9 cellular contexts compared by ENCODE assay signal in the genomic region with DNA sequence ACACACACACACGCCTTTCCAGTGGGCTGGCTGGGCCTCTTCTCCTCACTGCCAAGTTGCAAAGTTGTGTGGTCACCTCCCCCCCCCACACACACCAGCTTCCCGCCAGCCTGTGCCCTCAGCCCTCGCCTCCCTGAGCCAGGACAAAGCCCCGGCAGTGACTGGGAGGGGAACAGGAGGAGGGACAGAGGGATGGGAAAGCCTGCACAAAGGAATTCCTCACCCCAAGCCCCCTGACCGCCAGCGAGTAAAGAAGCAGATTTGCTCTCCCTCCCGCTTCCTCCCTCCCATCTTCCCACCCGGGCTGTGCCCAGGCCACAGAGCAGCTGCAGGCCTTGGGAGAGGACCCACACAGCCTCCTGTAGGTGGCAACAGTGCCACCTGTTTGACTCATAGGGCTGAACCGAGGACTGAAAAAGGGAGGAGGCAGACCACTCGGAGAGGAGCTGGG. TPM values are rescaled to one million over a fixed set of nuclear protein-coding genes. Genes with fewer than 3 reads are reported as not detected.
A peak's percentile ranks its signal among the peaks of the same experiment; 100 is the strongest.
DNase-seq lines count a peak whose midpoint lies in the region; ATAC-seq and TF ChIP-seq lines count a peak whose summit lies in the region.
"Had no signal": no experiment of that assay in that cellular context is flagged by ENCODE, and none has a peak within 500 bp of the region (broad histone marks: within the 10 kb centered on the region; RNA-seq: fewer than 3 reads in every experiment).

A gene with protein sequence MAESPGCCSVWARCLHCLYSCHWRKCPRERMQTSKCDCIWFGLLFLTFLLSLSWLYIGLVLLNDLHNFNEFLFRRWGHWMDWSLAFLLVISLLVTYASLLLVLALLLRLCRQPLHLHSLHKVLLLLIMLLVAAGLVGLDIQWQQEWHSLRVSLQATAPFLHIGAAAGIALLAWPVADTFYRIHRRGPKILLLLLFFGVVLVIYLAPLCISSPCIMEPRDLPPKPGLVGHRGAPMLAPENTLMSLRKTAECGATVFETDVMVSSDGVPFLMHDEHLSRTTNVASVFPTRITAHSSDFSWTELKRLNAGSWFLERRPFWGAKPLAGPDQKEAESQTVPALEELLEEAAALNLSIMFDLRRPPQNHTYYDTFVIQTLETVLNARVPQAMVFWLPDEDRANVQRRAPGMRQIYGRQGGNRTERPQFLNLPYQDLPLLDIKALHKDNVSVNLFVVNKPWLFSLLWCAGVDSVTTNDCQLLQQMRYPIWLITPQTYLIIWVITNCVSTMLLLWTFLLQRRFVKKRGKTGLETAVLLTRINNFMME (plus strand): TSS at position 429 of the 451 bp plus-strand sequence. CDS start 1,671 bp downstream, outside the sequence.

- TF ChIP-seq POLR2A in uterus (IDR thresholded peaks at IDR 0.05): no peak

- H3K36me3 ChIP-seq in H7 (replicated peaks; ENCODE audit: control insufficient read depth, insufficient read depth, low read length) (peaks cover 3% of the 10 kb centered on the region), endodermal cell (ENCODE audit: control insufficient read depth, insufficient read depth, low read length) (peaks cover 11% of the 10 kb centered on the region), uterus (no peaks in the 10 kb centered on the region)

- H3K27ac ChIP-seq in endodermal cell (ENCODE audit: low read depth, low read length): peak within 1 kb of the TSS; percentile 78
- no peak within 1 kb of the TSS for H3K27ac ChIP-seq in uterus

- WGBS in endodermal cell (ENCODE audit: insufficient coverage in 1 of 2, insufficient read length in 1 of 2), 2 experiments: 10% methylated on average over 8 of the region's 10 CpGs; no CpG with 5 or more reads in 1 of the 2 experiments

- peaks cover 9% of the 10 kb centered on the region for H3K4me1 Mint-ChIP-seq in endodermal cell
- no peaks in the 10 kb centered on the region for H3K4me1 Mint-ChIP-seq in osteocyte (ENCODE audit: unreplicated experiment)

- H3K4me1 ChIP-seq in endodermal cell (ENCODE audit: control insufficient read depth, insufficient read depth, low read length): peaks cover 2% of the 10 kb centered on the region
- H3K4me1 ChIP-seq in uterus: no peaks in the 10 kb centered on the region

- peak within 1 kb of the TSS; percentile 15 for H3K27ac Mint-ChIP-seq in endodermal cell
- no peak within 1 kb of the TSS for H3K27ac Mint-ChIP-seq in osteocyte (ENCODE audit: unreplicated experiment)
- H3K27ac Mint-ChIP-seq: activated naive CD8-positive, alpha-beta T cell had no signal

- DNase-seq in H7 (peak; percentile 73), NCI-H460 (ENCODE audit: extremely low read depth, low read depth) (peak; percentile 34), endodermal cell (peak; percentile 90), osteocyte (ENCODE audit: extremely low spot score, unreplicated experiment) (no peak), SIG-M5 (lab: John Stamatoyannopoulos, UW) (no peak), GM19238 (ENCODE audit: insufficient read length, low spot score) (no peak), uterus (no peak)

- peaks cover 44% of the 10 kb centered on the region for H3K9me3 Mint-ChIP-seq in endodermal cell
- H3K9me3 Mint-ChIP-seq in osteocyte (ENCODE audit: unreplicated experiment): no peaks in the 10 kb centered on the region

- H3K36me3 Mint-ChIP-seq in endodermal cell (ENCODE audit: low read depth) (peaks cover 20% of the 10 kb centered on the region), osteocyte (ENCODE audit: unreplicated experiment) (no peaks in the 10 kb centered on the region)
- H3K36me3 Mint-ChIP-seq: activated naive CD8-positive, alpha-beta T cell had no signal

- H3K9ac ChIP-seq in endodermal cell (ENCODE audit: extremely low read depth, low read length, poor library complexity, severe bottlenecking): no peak within 1 kb of the TSS

- H3K9me3 ChIP-seq in endodermal cell (ENCODE audit: control insufficient read depth, low read length) (no peaks in the 10 kb centered on the region), uterus (no peaks in the 10 kb centered on the region)

- H3K27me3 ChIP-seq in H7 (ENCODE audit: control insufficient read depth, insufficient read depth, low read length) (no peaks in the 10 kb centered on the region), endodermal cell (ENCODE audit: control insufficient read depth, insufficient read depth, low read length, poor library complexity, severe bottlenecking) (no peaks in the 10 kb centered on the region), uterus (no peaks in the 10 kb centered on the region)

- TF ChIP-seq CTCF in endodermal cell (conservative IDR thresholded peaks at IDR 0.05): peak; percentile 64
- TF ChIP-seq CTCF in osteocyte (IDR thresholded peaks at IDR 0.05): peak; percentile 23
- TF ChIP-seq CTCF in uterus (IDR thresholded peaks at IDR 0.05): no peak

- H3K4me3 ChIP-seq in H7 (ENCODE audit: insufficient read depth, low read depth, low read length) (peak within 1 kb of the TSS; percentile 14; the same call in 1 of the 2 replicates), endodermal cell (ENCODE audit: low read length) (no peak within 1 kb of the TSS), uterus (no peak within 1 kb of the TSS)

- ATAC-seq in GM21526 (IDR thresholded peaks at IDR 0.05; ENCODE audit: low FRiP score, unreplicated experiment): no peak

- intact Hi-C loops in uterus (cut with DNase I; ENCODE audit: low total_unique reads): no loop called here

- H3K4me3 Mint-ChIP-seq in endodermal cell: peak within 1 kb of the TSS; percentile 39
- no peak within 1 kb of the TSS for H3K4me3 Mint-ChIP-seq in osteocyte (ENCODE audit: unreplicated experiment)
- H3K4me3 Mint-ChIP-seq: activated naive CD8-positive, alpha-beta T cell had no signal

- H3K27me3 Mint-ChIP-seq in endodermal cell (ENCODE audit: insufficient read depth): peaks cover 3% of the 10 kb centered on the region
- no peaks in the 10 kb centered on the region for H3K27me3 Mint-ChIP-seq in osteocyte (ENCODE audit: unreplicated experiment)
- H3K27me3 Mint-ChIP-seq: activated naive CD8-positive, alpha-beta T cell had no signal

RNA-seq across cellular contexts. Expression of the gene that starts here (rescaled TPM):
- 1.5 and 2.0 TPM in 2 replicates for total RNA-seq in H7 (2014; rRNA removed; shearing (Covaris generic))
- not detected in 2 replicates for total RNA-seq in NCI-H460 (2014; rRNA removed; shearing (Covaris generic))
- polyA plus RNA-seq in NCI-H460 (2014; cell fraction: nucleus; rRNA removed): not detected in 2 replicates
- total RNA-seq in endodermal cell (1 to 10 TPM in 1 of 2 donors, under 1 TPM in 1; 0.55 to 1.5 TPM), osteocyte (not detected in 2 replicates), uterus (under 1 TPM in 1 of 4 donors, not detected in 3; 0.21 TPM)
- 14.0 TPM for polyA plus RNA-seq in endodermal cell (2013, experiment 1 of 2)
- 10.5 TPM for polyA plus RNA-seq in endodermal cell (2013, experiment 2 of 2)

Comparison
In these comparisons a context has a peak if more than half of its experiments do, and no peak if none do; other contexts are left out.
1. Peak in DNase-seq in NCI-H460; RNA of the gene not detected or under 1 TPM.
2. DNase-seq: peak in H7 (single experiment) and endodermal cell (single experiment); none in osteocyte (single experiment), SIG-M5 (single experiment), GM19238 (single experiment) and uterus (0 of 2).
3. CTCF ChIP-seq: peak in endodermal cell (single experiment) and osteocyte (single experiment); none in uterus (0 of 4).